ENCODE assay signal across 11 cellular contexts in the genomic region with DNA sequence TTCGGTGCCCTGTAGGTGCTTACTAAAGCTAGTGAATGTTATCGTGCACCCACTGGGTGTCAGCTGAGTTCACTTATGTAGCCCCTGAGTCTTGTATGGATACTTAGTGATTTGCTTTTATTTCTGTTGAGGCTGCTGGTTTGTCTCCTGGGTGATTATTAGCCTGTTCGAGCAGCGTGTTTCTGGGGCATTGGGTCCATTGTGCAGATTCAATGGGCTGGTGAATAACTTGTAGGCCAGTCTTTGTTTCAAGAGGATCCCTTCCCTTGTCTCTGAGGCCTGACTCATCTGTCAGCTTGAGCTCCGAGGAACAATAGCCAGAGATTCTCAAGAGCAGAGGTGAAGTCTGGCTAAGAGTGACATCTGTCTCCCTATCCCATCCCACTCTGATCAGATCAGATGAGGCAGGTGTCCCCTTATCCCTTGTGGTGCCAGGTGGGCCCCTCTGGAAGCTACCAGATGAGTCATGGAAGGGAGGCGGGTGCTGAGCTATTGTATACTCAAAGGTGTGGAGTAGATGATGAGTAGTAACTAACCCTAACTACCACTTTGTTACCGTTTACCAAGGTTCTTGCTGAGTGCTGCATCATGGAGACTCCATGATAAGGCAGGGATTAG.
A peak's percentile ranks its signal among the peaks of the same experiment; 100 is the strongest.
DNase-seq lines count a peak whose midpoint lies in the region; ATAC-seq and TF ChIP-seq lines count a peak whose summit lies in the region.
"Had no signal": no experiment of that assay in that cellular context is flagged by ENCODE, and none has a peak within 500 bp of the region (broad histone marks: within the 10 kb centered on the region; RNA-seq: fewer than 3 reads in every experiment).

No MANE protein-coding gene starts in this region.

- ATAC-seq in memory B cell (ENCODE audit: low read depth) (no peak), HG02852 (IDR thresholded peaks at IDR 0.05; ENCODE audit: unreplicated experiment) (no peak), HG03469 (IDR thresholded peaks at IDR 0.05; ENCODE audit: unreplicated experiment) (no peak)

- H3K36me3 Mint-ChIP-seq in memory B cell = no peaks in the 10 kb centered on the region

- H3K9me3 Mint-ChIP-seq in memory B cell = no peaks in the 10 kb centered on the region

- DNase-seq in NCI-H1417 (lab: John Stamatoyannopoulos, UW) = peak; percentile 23 to 72 (median 39)
- DNase-seq in NCI-H1417 treated with DMSO at 0.1 percent for 48 hours (lab: John Stamatoyannopoulos, UW) = no peak
- peak; percentile 33 for DNase-seq in HPDE6-E6E7 (ENCODE audit: extremely low spot score)
- peak; percentile 53 for DNase-seq in SHP77 treated with DMSO at 0.1 percent for 48 hours (lab: John Stamatoyannopoulos, UW)
- no peak for DNase-seq in memory B cell (ENCODE audit: low spot score in 2 of 2)
- no peak for DNase-seq in GM13976 (ENCODE audit: low spot score)
- DNase-seq: 8988T, kidney, NCI-H1436 had no signal

- TF ChIP-seq CTCF in GM13976 (IDR thresholded peaks at IDR 0.05; ENCODE audit: borderline replicate concordance, control extremely low read depth, extremely low read depth, insufficient read depth, missing control alignments) = no peak

- in situ Hi-C loops in GM13976 (cut with MboI; ENCODE audit: low sequenced_read_pairs, unreplicated experiment) = no loop called here

- H3K27ac Mint-ChIP-seq in memory B cell = peak overlapping the region; percentile 4

- H3K4me1 Mint-ChIP-seq in memory B cell = peaks cover 48% of the 10 kb centered on the region

- H3K27me3 Mint-ChIP-seq in memory B cell = no peaks in the 10 kb centered on the region

- H3K4me3 Mint-ChIP-seq in memory B cell = no peak overlapping the region

Comparison
In these comparisons a context has a peak if more than half of its experiments do, and no peak if none do; other contexts are left out.
1. DNase-seq: peak in NCI-H1417 (3 of 3), HPDE6-E6E7 (single experiment) and SHP77 treated with DMSO at 0.1 percent for 48 hours (single experiment); none in NCI-H1417 treated with DMSO at 0.1 percent for 48 hours (single experiment), memory B cell (0 of 2) and GM13976 (single experiment).